Comparison of ENCODE assay signal across 1 cellular context in genomic region chrX:48918644-48919340, GRCh38.
TF ChIP-seq lines count a peak whose summit lies in the region.

Gene PIM2 (minus strand): TSS chrX:48919024. CDS start chrX:48918834, 190 bp downstream.

TF ChIP-seq in HEK293, 187 proteins besides CTCF, POLR2A, EP300 and RAD21 (continued from another document and continues in another):
- peak; percentile 32; the same call in 1 of the 2 replicates for TF ChIP-seq KLF8 (tag by site-specific recombination; IDR thresholded peaks at IDR 0.05)
- no peak for TF ChIP-seq ZNF701 (tag by site-specific recombination; IDR thresholded peaks at IDR 0.05)
- no peak for TF ChIP-seq ZNF548 (tag by site-specific recombination; IDR thresholded peaks at IDR 0.05)
- TF ChIP-seq ZNF155 (tag by site-specific recombination; IDR thresholded peaks at IDR 0.05) = no peak
- TF ChIP-seq ZBTB11 (tag by site-specific recombination; conservative IDR thresholded peaks at IDR 0.05; ENCODE audit: low read depth) = 0 out of 2 replicates have a peak, but pooled peaks have one; percentile 11
- TF ChIP-seq ZBTB20 (tag by site-specific recombination; IDR thresholded peaks at IDR 0.05) = no peak
- peak; percentile 84 for TF ChIP-seq ZEB2 (tag by site-specific recombination; IDR thresholded peaks at IDR 0.05)
- no peak for TF ChIP-seq ZNF114 (tag by site-specific recombination; IDR thresholded peaks at IDR 0.05)
- TF ChIP-seq ZNF837 (tag by site-specific recombination; IDR thresholded peaks at IDR 0.05) = no peak
- TF ChIP-seq BCL11B (tag by site-specific recombination; IDR thresholded peaks at IDR 0.05; ENCODE audit: low read depth) = 0 out of 2 replicates have a peak, but pooled peaks have one; percentile 38
- TF ChIP-seq ZBTB48 (tag by site-specific recombination; IDR thresholded peaks at IDR 0.05) = no peak
- no peak for TF ChIP-seq ZNF184 (tag by site-specific recombination; IDR thresholded peaks at IDR 0.05)
- TF ChIP-seq ZNF391 (tag by site-specific recombination; IDR thresholded peaks at IDR 0.05; ENCODE audit: borderline replicate concordance, low read depth) = no peak
- no peak for TF ChIP-seq KLF1 (tag by site-specific recombination; IDR thresholded peaks at IDR 0.05)
- TF ChIP-seq ZNF423 (tag by site-specific recombination; IDR thresholded peaks at IDR 0.05) = no peak
- no peak for TF ChIP-seq TSHZ1 (tag by site-specific recombination; IDR thresholded peaks at IDR 0.05; ENCODE audit: borderline replicate concordance)
- peak; percentile 72 for TF ChIP-seq ZNF341 (tag by site-specific recombination; IDR thresholded peaks at IDR 0.05; ENCODE audit: low read depth)
- TF ChIP-seq ZNF654 (tag by site-specific recombination; IDR thresholded peaks at IDR 0.05; ENCODE audit: low read depth) = no peak
- TF ChIP-seq ZNF398 (tag by site-specific recombination; IDR thresholded peaks at IDR 0.05) = peak; percentile 38; the same call in 1 of the 2 replicates
- TF ChIP-seq ZNF670 (tag by site-specific recombination; IDR thresholded peaks at IDR 0.05; ENCODE audit: low read depth) = no peak
- no peak for TF ChIP-seq RBAK (tag by site-specific recombination; IDR thresholded peaks at IDR 0.05)
- no peak for TF ChIP-seq ZBTB44 (tag by site-specific recombination; IDR thresholded peaks at IDR 0.05)
- TF ChIP-seq HOXD13 (CRISPR knock-in tag; IDR thresholded peaks at IDR 0.05; ENCODE audit: borderline replicate concordance) = no peak
- TF ChIP-seq PRDM4 (tag by site-specific recombination; IDR thresholded peaks at IDR 0.05) = peak; percentile 92
- TF ChIP-seq ZNF433 (tag by site-specific recombination; IDR thresholded peaks at IDR 0.05; ENCODE audit: low read depth) = no peak
- 0 out of 2 replicates have a peak, but pooled peaks have one; percentile 20 for TF ChIP-seq IKZF3 (tag by site-specific recombination; IDR thresholded peaks at IDR 0.05)
- TF ChIP-seq ZNF146 (tag by site-specific recombination; IDR thresholded peaks at IDR 0.05) = no peak
- TF ChIP-seq PRDM10 (tag by site-specific recombination; IDR thresholded peaks at IDR 0.05) = 0 out of 2 replicates have a peak, but pooled peaks have one; percentile 10
- TF ChIP-seq ZNF211 (tag by site-specific recombination; IDR thresholded peaks at IDR 0.05; ENCODE audit: low read depth) = no peak
- TF ChIP-seq ZNF585B (tag by site-specific recombination; IDR thresholded peaks at IDR 0.05) = no peak
- no peak for TF ChIP-seq BCL6B (tag by site-specific recombination; IDR thresholded peaks at IDR 0.05)
- TF ChIP-seq OVOL3 (tag by site-specific recombination; IDR thresholded peaks at IDR 0.05) = 0 out of 2 replicates have a peak, but pooled peaks have one; percentile 26
- TF ChIP-seq ZBTB7A (tag by site-specific recombination; IDR thresholded peaks at IDR 0.05; ENCODE audit: low read depth) = peak; percentile 30; the same call in 1 of the 2 replicates
- TF ChIP-seq ZNF366 (tag by site-specific recombination; conservative IDR thresholded peaks at IDR 0.05) = peak; percentile 77
- no peak for TF ChIP-seq ATF2 (tag by site-specific recombination; IDR thresholded peaks at IDR 0.05; ENCODE audit: low read depth)
- no peak for TF ChIP-seq ZNF362 (tag by site-specific recombination; IDR thresholded peaks at IDR 0.05)
